In genomic region chr2:43008388-43008787, GRCh38 we compare ENCODE assay signal across 1 cellular context.
TF ChIP-seq lines count a peak whose summit lies in the region.

No MANE protein-coding gene starts in this region.

TF ChIP-seq in SK-N-SH treated with all-trans-retinoic acid at 6 μM for 48 hours, 23 proteins besides CTCF, POLR2A, EP300 and RAD21 (continued from another document):
- TF ChIP-seq TSHZ2 (CRISPR knock-in tag; IDR thresholded peaks at IDR 0.05) (no peak), ESRRG (CRISPR knock-in tag; IDR thresholded peaks at IDR 0.05) (no peak), OSR1 (CRISPR knock-in tag; IDR thresholded peaks at IDR 0.05) (no peak), ZFP3 (CRISPR knock-in tag; IDR thresholded peaks at IDR 0.05) (no peak), PPARA (CRISPR knock-in tag; IDR thresholded peaks at IDR 0.05; ENCODE audit: borderline replicate concordance) (no peak)
